ENCODE assay signal across 1 cellular context in the genomic region with DNA sequence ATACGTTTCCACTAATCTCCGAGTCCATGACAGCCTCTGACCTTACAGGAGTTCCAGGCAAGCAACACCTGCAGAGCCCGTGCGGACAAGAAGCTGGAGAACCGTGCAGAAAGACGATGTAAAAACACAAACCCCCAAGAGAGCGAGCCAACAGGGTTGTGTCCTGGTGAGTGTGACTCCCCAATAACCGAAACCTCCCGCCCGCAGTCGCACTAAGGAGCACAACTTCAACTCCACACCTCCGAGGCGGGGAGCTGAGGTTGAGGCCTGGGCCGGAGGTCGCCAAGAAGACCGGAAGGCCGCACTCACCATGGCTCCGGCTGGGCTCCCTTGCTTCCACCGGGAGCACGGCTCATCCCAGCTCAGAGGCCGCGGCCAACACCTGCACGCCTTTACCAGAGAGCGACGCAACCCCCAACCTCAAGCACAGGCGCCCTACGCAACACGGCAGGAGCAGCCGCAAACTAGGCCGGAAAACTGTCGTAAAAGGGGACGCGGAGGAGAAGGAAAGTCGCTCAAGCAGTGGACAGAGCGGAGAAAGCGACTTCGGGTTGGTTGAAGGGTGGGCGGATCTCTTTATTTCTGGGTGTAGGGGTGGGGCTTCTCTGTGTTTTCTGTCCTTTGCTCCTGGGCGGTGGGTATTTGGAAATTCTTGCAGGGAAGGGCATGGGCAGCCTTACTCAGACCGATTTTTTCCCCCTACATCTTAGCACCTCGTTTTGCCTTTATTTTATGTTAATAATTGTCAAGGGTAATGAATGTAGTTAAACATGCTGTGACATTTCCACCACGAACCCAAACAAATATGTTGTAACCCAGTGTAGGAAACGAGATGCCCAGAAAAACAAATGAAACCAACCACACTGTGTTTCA.
A peak's percentile ranks its signal among the peaks of the same experiment; 100 is the strongest.
TF ChIP-seq lines count a peak whose summit lies in the region.

A gene (minus strand): TSS at position 446 of the 873 bp plus-strand sequence. CDS start 134 bp downstream, at position 312.

TF ChIP-seq in K562, 482 proteins besides CTCF, POLR2A, EP300 and RAD21 (continued from another document and continues in another):
- TF ChIP-seq ZNF57 (CRISPR knock-in tag; IDR thresholded peaks at IDR 0.05) (no peak; the same call in 1 of the 2 replicates), TGIF2 (CRISPR knock-in tag; IDR thresholded peaks at IDR 0.05) (no peak), RBM22 (IDR thresholded peaks at IDR 0.05; ENCODE audit: low read depth, low read length, poor library complexity, severe bottlenecking) (no peak), TAF7 (tag; IDR thresholded peaks at IDR 0.05) (peak; percentile 61), C11orf30 (IDR thresholded peaks at IDR 0.05; ENCODE audit: low read depth) (peak; percentile 76), TEAD2 (tag; IDR thresholded peaks at IDR 0.05) (no peak), KAT8 (IDR thresholded peaks at IDR 0.05; ENCODE audit: low read depth) (no peak), ZFX (CRISPR knock-in tag; IDR thresholded peaks at IDR 0.05) (peak; percentile 97), ZNF785 (CRISPR knock-in tag; IDR thresholded peaks at IDR 0.05) (no peak), LCOR (CRISPR knock-in tag; IDR thresholded peaks at IDR 0.05) (peak; percentile 72), SMARCA4 (IDR thresholded peaks at IDR 0.05) (no peak), POLR2G (IDR thresholded peaks at IDR 0.05; ENCODE audit: low read depth, low read length) (peak; percentile 94), KDM4B (IDR thresholded peaks at IDR 0.05; ENCODE audit: borderline replicate concordance in 2 of 2, low read depth in 1 of 2) (peak in 1 of 2 experiments; percentile 42; a peak in 1 of 4 replicates), SAFB2 (IDR thresholded peaks at IDR 0.05; ENCODE audit: borderline replicate concordance, low read depth, low read length, severe bottlenecking) (no peak), ETV5 (CRISPR knock-in tag; IDR thresholded peaks at IDR 0.05; ENCODE audit: low read depth) (peak; percentile 81), NCOA1 (IDR thresholded peaks at IDR 0.05; ENCODE audit: low read depth) (no peak), GABPB2 (CRISPR knock-in tag; conservative IDR thresholded peaks at IDR 0.05) (no peak), CEBPG (CRISPR knock-in tag; IDR thresholded peaks at IDR 0.05) (peak; percentile 62), CEBPG (tag; conservative IDR thresholded peaks at IDR 0.05 in 1 of 2, IDR thresholded peaks at IDR 0.05 in 1 of 2) (no peak), YBX1 (IDR thresholded peaks at IDR 0.05) (no peak), U2AF1 (optimal IDR thresholded peaks at IDR 0.05; ENCODE audit: low read depth, low read length) (no peak), BCL6 (CRISPR knock-in tag; IDR thresholded peaks at IDR 0.05) (no peak), ZNF41 (CRISPR knock-in tag; conservative IDR thresholded peaks at IDR 0.05) (no peak), DIDO1 (tag; IDR thresholded peaks at IDR 0.05; ENCODE audit: low read depth) (peak; percentile 86), POLR2AphosphoS2 (IDR thresholded peaks at IDR 0.05; ENCODE audit: low read length) (no peak), NFE2L1 (tag; IDR thresholded peaks at IDR 0.05; ENCODE audit: borderline replicate concordance, low read depth) (no peak)
- TF ChIP-seq, protein P1, sequence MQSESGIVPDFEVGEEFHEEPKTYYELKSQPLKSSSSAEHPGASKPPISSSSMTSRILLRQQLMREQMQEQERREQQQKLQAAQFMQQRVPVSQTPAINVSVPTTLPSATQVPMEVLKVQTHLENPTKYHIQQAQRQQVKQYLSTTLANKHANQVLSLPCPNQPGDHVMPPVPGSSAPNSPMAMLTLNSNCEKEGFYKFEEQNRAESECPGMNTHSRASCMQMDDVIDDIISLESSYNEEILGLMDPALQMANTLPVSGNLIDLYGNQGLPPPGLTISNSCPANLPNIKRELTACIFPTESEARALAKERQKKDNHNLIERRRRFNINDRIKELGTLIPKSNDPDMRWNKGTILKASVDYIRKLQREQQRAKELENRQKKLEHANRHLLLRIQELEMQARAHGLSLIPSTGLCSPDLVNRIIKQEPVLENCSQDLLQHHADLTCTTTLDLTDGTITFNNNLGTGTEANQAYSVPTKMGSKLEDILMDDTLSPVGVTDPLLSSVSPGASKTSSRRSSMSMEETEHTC (IDR thresholded peaks at IDR 0.05) = no peak
- TF ChIP-seq, protein P2, sequence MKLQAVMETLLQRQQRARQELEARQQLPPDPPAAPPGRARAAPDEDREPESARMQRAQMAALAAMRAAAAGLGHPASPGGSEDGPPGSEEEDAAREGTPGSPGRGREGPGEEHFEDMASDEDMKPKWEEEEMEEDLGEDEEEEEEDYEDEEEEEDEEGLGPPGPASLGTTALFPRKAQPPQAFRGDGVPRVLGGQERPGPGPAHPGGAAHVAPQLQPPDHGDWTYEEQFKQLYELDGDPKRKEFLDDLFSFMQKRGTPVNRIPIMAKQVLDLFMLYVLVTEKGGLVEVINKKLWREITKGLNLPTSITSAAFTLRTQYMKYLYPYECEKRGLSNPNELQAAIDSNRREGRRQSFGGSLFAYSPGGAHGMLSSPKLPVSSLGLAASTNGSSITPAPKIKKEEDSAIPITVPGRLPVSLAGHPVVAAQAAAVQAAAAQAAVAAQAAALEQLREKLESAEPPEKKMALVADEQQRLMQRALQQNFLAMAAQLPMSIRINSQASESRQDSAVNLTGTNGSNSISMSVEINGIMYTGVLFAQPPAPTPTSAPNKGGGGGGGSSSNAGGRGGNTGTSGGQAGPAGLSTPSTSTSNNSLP (IDR thresholded peaks at IDR 0.05; ENCODE audit: borderline replicate concordance, low read depth, low read length) = no peak
- TF ChIP-seq, protein P3, sequence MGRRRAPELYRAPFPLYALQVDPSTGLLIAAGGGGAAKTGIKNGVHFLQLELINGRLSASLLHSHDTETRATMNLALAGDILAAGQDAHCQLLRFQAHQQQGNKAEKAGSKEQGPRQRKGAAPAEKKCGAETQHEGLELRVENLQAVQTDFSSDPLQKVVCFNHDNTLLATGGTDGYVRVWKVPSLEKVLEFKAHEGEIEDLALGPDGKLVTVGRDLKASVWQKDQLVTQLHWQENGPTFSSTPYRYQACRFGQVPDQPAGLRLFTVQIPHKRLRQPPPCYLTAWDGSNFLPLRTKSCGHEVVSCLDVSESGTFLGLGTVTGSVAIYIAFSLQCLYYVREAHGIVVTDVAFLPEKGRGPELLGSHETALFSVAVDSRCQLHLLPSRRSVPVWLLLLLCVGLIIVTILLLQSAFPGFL (CRISPR knock-in tag; IDR thresholded peaks at IDR 0.05) = no peak
- TF ChIP-seq, protein P4, sequence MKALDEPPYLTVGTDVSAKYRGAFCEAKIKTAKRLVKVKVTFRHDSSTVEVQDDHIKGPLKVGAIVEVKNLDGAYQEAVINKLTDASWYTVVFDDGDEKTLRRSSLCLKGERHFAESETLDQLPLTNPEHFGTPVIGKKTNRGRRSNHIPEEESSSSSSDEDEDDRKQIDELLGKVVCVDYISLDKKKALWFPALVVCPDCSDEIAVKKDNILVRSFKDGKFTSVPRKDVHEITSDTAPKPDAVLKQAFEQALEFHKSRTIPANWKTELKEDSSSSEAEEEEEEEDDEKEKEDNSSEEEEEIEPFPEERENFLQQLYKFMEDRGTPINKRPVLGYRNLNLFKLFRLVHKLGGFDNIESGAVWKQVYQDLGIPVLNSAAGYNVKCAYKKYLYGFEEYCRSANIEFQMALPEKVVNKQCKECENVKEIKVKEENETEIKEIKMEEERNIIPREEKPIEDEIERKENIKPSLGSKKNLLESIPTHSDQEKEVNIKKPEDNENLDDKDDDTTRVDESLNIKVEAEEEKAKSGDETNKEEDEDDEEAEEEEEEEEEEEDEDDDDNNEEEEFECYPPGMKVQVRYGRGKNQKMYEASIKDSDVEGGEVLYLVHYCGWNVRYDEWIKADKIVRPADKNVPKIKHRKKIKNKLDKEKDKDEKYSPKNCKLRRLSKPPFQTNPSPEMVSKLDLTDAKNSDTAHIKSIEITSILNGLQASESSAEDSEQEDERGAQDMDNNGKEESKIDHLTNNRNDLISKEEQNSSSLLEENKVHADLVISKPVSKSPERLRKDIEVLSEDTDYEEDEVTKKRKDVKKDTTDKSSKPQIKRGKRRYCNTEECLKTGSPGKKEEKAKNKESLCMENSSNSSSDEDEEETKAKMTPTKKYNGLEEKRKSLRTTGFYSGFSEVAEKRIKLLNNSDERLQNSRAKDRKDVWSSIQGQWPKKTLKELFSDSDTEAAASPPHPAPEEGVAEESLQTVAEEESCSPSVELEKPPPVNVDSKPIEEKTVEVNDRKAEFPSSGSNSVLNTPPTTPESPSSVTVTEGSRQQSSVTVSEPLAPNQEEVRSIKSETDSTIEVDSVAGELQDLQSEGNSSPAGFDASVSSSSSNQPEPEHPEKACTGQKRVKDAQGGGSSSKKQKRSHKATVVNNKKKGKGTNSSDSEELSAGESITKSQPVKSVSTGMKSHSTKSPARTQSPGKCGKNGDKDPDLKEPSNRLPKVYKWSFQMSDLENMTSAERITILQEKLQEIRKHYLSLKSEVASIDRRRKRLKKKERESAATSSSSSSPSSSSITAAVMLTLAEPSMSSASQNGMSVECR (CRISPR knock-in tag; IDR thresholded peaks at IDR 0.05) = peak; percentile 67; the same call in 1 of the 2 replicates
- TF ChIP-seq, protein P5, sequence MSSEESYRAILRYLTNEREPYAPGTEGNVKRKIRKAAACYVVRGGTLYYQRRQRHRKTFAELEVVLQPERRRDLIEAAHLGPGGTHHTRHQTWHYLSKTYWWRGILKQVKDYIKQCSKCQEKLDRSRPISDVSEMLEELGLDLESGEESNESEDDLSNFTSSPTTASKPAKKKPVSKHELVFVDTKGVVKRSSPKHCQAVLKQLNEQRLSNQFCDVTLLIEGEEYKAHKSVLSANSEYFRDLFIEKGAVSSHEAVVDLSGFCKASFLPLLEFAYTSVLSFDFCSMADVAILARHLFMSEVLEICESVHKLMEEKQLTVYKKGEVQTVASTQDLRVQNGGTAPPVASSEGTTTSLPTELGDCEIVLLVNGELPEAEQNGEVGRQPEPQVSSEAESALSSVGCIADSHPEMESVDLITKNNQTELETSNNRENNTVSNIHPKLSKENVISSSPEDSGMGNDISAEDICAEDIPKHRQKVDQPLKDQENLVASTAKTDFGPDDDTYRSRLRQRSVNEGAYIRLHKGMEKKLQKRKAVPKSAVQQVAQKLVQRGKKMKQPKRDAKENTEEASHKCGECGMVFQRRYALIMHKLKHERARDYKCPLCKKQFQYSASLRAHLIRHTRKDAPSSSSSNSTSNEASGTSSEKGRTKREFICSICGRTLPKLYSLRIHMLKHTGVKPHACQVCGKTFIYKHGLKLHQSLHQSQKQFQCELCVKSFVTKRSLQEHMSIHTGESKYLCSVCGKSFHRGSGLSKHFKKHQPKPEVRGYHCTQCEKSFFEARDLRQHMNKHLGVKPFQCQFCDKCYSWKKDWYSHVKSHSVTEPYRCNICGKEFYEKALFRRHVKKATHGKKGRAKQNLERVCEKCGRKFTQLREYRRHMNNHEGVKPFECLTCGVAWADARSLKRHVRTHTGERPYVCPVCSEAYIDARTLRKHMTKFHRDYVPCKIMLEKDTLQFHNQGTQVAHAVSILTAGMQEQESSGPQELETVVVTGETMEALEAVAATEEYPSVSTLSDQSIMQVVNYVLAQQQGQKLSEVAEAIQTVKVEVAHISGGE (CRISPR knock-in tag; IDR thresholded peaks at IDR 0.05) = peak in 2 of 3 experiments; percentile 61 to 67; a peak in 3 of 6 replicates
- TF ChIP-seq, protein P6, sequence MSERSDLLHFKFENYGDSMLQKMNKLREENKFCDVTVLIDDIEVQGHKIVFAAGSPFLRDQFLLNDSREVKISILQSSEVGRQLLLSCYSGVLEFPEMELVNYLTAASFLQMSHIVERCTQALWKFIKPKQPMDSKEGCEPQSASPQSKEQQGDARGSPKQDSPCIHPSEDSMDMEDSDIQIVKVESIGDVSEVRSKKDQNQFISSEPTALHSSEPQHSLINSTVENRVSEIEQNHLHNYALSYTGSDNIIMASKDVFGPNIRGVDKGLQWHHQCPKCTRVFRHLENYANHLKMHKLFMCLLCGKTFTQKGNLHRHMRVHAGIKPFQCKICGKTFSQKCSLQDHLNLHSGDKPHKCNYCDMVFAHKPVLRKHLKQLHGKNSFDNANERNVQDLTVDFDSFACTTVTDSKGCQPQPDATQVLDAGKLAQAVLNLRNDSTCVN (CRISPR knock-in tag; IDR thresholded peaks at IDR 0.05) = no peak
- TF ChIP-seq, protein P7, sequence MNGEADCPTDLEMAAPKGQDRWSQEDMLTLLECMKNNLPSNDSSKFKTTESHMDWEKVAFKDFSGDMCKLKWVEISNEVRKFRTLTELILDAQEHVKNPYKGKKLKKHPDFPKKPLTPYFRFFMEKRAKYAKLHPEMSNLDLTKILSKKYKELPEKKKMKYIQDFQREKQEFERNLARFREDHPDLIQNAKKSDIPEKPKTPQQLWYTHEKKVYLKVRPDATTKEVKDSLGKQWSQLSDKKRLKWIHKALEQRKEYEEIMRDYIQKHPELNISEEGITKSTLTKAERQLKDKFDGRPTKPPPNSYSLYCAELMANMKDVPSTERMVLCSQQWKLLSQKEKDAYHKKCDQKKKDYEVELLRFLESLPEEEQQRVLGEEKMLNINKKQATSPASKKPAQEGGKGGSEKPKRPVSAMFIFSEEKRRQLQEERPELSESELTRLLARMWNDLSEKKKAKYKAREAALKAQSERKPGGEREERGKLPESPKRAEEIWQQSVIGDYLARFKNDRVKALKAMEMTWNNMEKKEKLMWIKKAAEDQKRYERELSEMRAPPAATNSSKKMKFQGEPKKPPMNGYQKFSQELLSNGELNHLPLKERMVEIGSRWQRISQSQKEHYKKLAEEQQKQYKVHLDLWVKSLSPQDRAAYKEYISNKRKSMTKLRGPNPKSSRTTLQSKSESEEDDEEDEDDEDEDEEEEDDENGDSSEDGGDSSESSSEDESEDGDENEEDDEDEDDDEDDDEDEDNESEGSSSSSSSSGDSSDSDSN (IDR thresholded peaks at IDR 0.05; ENCODE audit: borderline replicate concordance in 1 of 2, low read depth in 2 of 2, low read length in 2 of 2) = peak in 1 of 2 experiments; percentile 52; a peak in 1 of 4 replicates
- TF ChIP-seq, protein P8, sequence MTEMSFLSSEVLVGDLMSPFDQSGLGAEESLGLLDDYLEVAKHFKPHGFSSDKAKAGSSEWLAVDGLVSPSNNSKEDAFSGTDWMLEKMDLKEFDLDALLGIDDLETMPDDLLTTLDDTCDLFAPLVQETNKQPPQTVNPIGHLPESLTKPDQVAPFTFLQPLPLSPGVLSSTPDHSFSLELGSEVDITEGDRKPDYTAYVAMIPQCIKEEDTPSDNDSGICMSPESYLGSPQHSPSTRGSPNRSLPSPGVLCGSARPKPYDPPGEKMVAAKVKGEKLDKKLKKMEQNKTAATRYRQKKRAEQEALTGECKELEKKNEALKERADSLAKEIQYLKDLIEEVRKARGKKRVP (CRISPR knock-in tag; IDR thresholded peaks at IDR 0.05) = peak; percentile 58; the same call in 1 of the 2 replicates
- TF ChIP-seq, protein P9, sequence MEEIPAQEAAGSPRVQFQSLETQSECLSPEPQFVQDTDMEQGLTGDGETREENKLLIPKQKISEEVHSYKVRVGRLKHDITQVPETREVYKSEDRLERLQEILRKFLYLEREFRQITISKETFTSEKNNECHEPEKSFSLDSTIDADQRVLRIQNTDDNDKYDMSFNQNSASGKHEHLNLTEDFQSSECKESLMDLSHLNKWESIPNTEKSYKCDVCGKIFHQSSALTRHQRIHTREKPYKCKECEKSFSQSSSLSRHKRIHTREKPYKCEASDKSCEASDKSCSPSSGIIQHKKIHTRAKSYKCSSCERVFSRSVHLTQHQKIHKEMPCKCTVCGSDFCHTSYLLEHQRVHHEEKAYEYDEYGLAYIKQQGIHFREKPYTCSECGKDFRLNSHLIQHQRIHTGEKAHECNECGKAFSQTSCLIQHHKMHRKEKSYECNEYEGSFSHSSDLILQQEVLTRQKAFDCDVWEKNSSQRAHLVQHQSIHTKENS (CRISPR knock-in tag; IDR thresholded peaks at IDR 0.05) = no peak
- TF ChIP-seq, protein P10, sequence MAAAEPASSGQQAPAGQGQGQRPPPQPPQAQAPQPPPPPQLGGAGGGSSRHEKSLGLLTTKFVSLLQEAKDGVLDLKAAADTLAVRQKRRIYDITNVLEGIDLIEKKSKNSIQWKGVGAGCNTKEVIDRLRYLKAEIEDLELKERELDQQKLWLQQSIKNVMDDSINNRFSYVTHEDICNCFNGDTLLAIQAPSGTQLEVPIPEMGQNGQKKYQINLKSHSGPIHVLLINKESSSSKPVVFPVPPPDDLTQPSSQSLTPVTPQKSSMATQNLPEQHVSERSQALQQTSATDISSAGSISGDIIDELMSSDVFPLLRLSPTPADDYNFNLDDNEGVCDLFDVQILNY (CRISPR knock-in tag; IDR thresholded peaks at IDR 0.05) = no peak
